Comparison of ENCODE assay signal across 11 cellular contexts in genomic region chr4:128256539-128256938, GRCh38.
"Had no signal": no experiment of that assay in that cellular context is flagged by ENCODE, and none has a peak within 500 bp of the region (broad histone marks: within the 10 kb centered on the region; RNA-seq: fewer than 3 reads in every experiment).

No MANE protein-coding gene starts in this region.

- ATAC-seq: effector memory CD8-positive, alpha-beta T cell; left lung; natural killer cell treated with Interleukin-12 subunit alpha and Interleukin-12 subunit beta and Interleukin-15 and Interleukin-18, amount 100 ng/mL, for 72 hours; stimulated activated naive B cell treated with anti-CD40 and anti-IgM and Interleukin-4, amounts not matched to agents 10 μg/mL and 1 μg/mL and 100 μg/mL, for 72 hours had no signal

- H3K36me3 ChIP-seq: left lung, tibial artery had no signal

- H3K4me1 ChIP-seq: left lung, tibial artery had no signal

- H3K9me3 ChIP-seq: left lung, tibial artery had no signal

- DNase-seq: activated CD4-positive, alpha-beta T cell treated with anti-CD3 and anti-CD28 coated beads, Interleukin-2, amount 10 ng/mL, durations not matched to agents 24 days and 14 days; activated CD4-positive, CD25-positive, alpha-beta regulatory T cell; activated naive CD8-positive, alpha-beta T cell treated with anti-CD3 and anti-CD28 coated beads for 36 hours; cortex of kidney; effector memory CD8-positive, alpha-beta T cell; left lung; mesenchymal stem cell; stimulated activated naive B cell treated with anti-CD40 and anti-IgM and Interleukin-4, amounts not matched to agents 10 μg/mL and 1 μg/mL and 100 μg/mL, for 72 hours; tibial artery had no signal

- H3K27ac ChIP-seq: hepatocyte, left lung, tibial artery had no signal

- H2AFZ ChIP-seq: hepatocyte had no signal

- H3K4me2 ChIP-seq: hepatocyte had no signal

- H3K4me3 ChIP-seq: hepatocyte, left lung, tibial artery had no signal

- H3K27me3 ChIP-seq: hepatocyte, left lung, tibial artery had no signal

- H3K79me2 ChIP-seq: hepatocyte had no signal
